37 cellular contexts compared by ENCODE assay signal in genomic region chr4:54637325-54637724, GRCh38. TPM values are rescaled to one million over a fixed set of nuclear protein-coding genes. Genes with fewer than 3 reads are reported as not detected.
"Had no signal": no experiment of that assay in that cellular context is flagged by ENCODE, and none has a peak within 500 bp of the region (broad histone marks: within the 10 kb centered on the region; RNA-seq: fewer than 3 reads in every experiment).

No MANE protein-coding gene starts in this region.

- H3K4me3 ChIP-seq: MG63 had no signal

- H3K4me2 ChIP-seq: KMS-11 had no signal

- H3K9ac ChIP-seq: KMS-11 had no signal

- H3K27ac ChIP-seq: KMS-11 had no signal

- H3K36me3 ChIP-seq: MG63 had no signal

- H3K27me3 ChIP-seq: MG63 had no signal

- H3K9me3 ChIP-seq: MG63 had no signal

- DNase-seq: Karpas-422, Kasumi-1, KG1, MG63, MM.1S, MV-4-11, NCI-H1048, NCI-H1092, NCI-H1092 treated with DMSO at 0.1 percent for 48 hours, NCI-H1105, NCI-H1105 treated with DMSO at 0.1 percent for 48 hours, NCI-H1417, NCI-H1417 treated with DMSO at 0.1 percent for 48 hours, NCI-H1436, NCI-H1436 treated with DMSO at 0.1 percent for 48 hours, NCI-H146, NCI-H1694, NCI-H1694 treated with DMSO at 0.1 percent for 48 hours, NCI-H187, NCI-H187 treated with DMSO at 0.1 percent for 48 hours, NCI-H1930, NCI-H2029 treated with DMSO at 0.1 percent for 48 hours, NCI-H2081, NCI-H2081 treated with DMSO at 0.1 percent for 48 hours, NCI-H2107, NCI-H2171, NCI-H2171 treated with DMSO at 0.1 percent for 48 hours, NCI-H2227 treated with DMSO at 0.1 percent for 48 hours, NCI-H226, NCI-H345, NCI-H446, NCI-H446 treated with DMSO at 0.1 percent for 48 hours, NCI-H510A had no signal

RNA-seq across cellular contexts. Expression of gene KIT, which starts 20.4 kb away (rescaled TPM):
- total RNA-seq: LHCN-M2, MCF 10A, NCI-H460 had no signal
